ENCODE assay signal across 1 cellular context in genomic region chr3:49723631-49724551, GRCh38.
A peak's percentile ranks its signal among the peaks of the same experiment; 100 is the strongest.
TF ChIP-seq lines count a peak whose summit lies in the region.

GMPPB (minus strand) TSS chr3:49723951; CDS start chr3:49723726, 225 bp downstream.

TF ChIP-seq in HepG2, 621 proteins besides CTCF, POLR2A, EP300 and RAD21 (continued from another document and continues in another):
- TF ChIP-seq, protein P1, sequence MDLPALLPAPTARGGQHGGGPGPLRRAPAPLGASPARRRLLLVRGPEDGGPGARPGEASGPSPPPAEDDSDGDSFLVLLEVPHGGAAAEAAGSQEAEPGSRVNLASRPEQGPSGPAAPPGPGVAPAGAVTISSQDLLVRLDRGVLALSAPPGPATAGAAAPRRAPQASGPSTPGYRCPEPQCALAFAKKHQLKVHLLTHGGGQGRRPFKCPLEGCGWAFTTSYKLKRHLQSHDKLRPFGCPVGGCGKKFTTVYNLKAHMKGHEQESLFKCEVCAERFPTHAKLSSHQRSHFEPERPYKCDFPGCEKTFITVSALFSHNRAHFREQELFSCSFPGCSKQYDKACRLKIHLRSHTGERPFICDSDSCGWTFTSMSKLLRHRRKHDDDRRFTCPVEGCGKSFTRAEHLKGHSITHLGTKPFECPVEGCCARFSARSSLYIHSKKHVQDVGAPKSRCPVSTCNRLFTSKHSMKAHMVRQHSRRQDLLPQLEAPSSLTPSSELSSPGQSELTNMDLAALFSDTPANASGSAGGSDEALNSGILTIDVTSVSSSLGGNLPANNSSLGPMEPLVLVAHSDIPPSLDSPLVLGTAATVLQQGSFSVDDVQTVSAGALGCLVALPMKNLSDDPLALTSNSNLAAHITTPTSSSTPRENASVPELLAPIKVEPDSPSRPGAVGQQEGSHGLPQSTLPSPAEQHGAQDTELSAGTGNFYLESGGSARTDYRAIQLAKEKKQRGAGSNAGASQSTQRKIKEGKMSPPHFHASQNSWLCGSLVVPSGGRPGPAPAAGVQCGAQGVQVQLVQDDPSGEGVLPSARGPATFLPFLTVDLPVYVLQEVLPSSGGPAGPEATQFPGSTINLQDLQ (CRISPR knock-in tag; IDR thresholded peaks at IDR 0.05), result 0 out of 2 replicates have a peak, but pooled peaks have one; percentile 0
- TF ChIP-seq, protein P2, sequence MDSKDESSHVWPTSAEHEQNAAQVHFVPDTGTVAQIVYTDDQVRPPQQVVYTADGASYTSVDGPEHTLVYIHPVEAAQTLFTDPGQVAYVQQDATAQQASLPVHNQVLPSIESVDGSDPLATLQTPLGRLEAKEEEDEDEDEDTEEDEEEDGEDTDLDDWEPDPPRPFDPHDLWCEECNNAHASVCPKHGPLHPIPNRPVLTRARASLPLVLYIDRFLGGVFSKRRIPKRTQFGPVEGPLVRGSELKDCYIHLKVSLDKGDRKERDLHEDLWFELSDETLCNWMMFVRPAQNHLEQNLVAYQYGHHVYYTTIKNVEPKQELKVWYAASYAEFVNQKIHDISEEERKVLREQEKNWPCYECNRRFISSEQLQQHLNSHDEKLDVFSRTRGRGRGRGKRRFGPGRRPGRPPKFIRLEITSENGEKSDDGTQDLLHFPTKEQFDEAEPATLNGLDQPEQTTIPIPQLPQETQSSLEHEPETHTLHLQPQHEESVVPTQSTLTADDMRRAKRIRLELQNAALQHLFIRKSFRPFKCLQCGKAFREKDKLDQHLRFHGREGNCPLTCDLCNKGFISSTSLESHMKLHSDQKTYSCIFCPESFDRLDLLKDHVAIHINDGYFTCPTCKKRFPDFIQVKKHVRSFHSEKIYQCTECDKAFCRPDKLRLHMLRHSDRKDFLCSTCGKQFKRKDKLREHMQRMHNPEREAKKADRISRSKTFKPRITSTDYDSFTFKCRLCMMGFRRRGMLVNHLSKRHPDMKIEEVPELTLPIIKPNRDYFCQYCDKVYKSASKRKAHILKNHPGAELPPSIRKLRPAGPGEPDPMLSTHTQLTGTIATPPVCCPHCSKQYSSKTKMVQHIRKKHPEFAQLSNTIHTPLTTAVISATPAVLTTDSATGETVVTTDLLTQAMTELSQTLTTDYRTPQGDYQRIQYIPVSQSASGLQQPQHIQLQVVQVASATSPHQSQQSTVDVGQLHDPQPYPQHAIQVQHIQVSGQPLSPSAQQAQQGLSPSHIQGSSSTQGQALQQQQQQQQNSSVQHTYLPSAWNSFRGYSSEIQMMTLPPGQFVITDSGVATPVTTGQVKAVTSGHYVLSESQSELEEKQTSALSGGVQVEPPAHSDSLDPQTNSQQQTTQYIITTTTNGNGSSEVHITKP (CRISPR knock-in tag; IDR thresholded peaks at IDR 0.05; ENCODE audit: low read depth), result no peak; the same call in 1 of the 2 replicates
- TF ChIP-seq ZNF383 (CRISPR knock-in tag; IDR thresholded peaks at IDR 0.05; ENCODE audit: borderline replicate concordance) (no peak; the same call in 1 of the 2 replicates), PAXIP1 (CRISPR knock-in tag; conservative IDR thresholded peaks at IDR 0.05) (peak; percentile 45), ZZZ3 (CRISPR knock-in tag; IDR thresholded peaks at IDR 0.05; ENCODE audit: borderline replicate concordance) (0 out of 2 replicates have a peak, but pooled peaks have one; percentile 50), AKAP8 (CRISPR knock-in tag; IDR thresholded peaks at IDR 0.05) (peak; percentile 80), TCF7 (IDR thresholded peaks at IDR 0.05; ENCODE audit: low read depth) (no peak), ZFP37 (CRISPR knock-in tag; IDR thresholded peaks at IDR 0.05; ENCODE audit: borderline replicate concordance) (no peak; the same call in 1 of the 2 replicates), GATAD2A (CRISPR knock-in tag; IDR thresholded peaks at IDR 0.05) (no peak), ZNF331 (CRISPR knock-in tag; IDR thresholded peaks at IDR 0.05) (0 out of 2 replicates have a peak, but pooled peaks have one; percentile 36), HMGXB4 (CRISPR knock-in tag; IDR thresholded peaks at IDR 0.05; ENCODE audit: borderline replicate concordance in 1 of 2, low read depth in 1 of 2) (peak; percentile 63 to 75), NFIC (IDR thresholded peaks at IDR 0.05; ENCODE audit: low read length) (no peak), KDM4B (CRISPR knock-in tag; IDR thresholded peaks at IDR 0.05) (no peak), ZFP82 (CRISPR knock-in tag; IDR thresholded peaks at IDR 0.05; ENCODE audit: borderline replicate concordance) (no peak), FOXA1 (IDR thresholded peaks at IDR 0.05) (no peak), FOXA1 (CRISPR knock-in tag; IDR thresholded peaks at IDR 0.05) (no peak), ZNF562 (CRISPR knock-in tag; IDR thresholded peaks at IDR 0.05; ENCODE audit: borderline replicate concordance) (no peak), AFF4 (CRISPR knock-in tag; IDR thresholded peaks at IDR 0.05) (no peak), FOXP1 (IDR thresholded peaks at IDR 0.05) (no peak), FOXP1 (CRISPR knock-in tag; IDR thresholded peaks at IDR 0.05) (no peak), MTA1 (CRISPR knock-in tag; IDR thresholded peaks at IDR 0.05; ENCODE audit: borderline replicate concordance) (no peak)
- TF ChIP-seq, protein P3, sequence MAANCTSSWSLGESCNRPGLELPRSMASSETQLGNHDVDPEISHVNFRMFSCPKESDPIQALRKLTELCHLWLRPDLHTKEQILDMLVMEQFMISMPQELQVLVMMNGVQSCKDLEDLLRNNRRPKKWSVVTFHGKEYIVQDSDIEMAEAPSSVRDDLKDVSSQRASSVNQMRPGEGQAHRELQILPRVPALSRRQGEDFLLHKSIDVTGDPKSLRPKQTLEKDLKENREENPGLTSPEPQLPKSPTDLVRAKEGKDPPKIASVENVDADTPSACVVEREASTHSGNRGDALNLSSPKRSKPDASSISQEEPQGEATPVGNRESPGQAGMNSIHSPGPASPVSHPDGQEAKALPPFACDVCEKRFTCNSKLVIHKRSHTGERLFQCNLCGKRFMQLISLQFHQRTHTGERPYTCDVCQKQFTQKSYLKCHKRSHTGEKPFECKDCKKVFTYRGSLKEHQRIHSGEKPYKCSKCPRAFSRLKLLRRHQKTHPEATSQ (CRISPR knock-in tag; IDR thresholded peaks at IDR 0.05; ENCODE audit: borderline replicate concordance), result no peak
- TF ChIP-seq, protein P4, sequence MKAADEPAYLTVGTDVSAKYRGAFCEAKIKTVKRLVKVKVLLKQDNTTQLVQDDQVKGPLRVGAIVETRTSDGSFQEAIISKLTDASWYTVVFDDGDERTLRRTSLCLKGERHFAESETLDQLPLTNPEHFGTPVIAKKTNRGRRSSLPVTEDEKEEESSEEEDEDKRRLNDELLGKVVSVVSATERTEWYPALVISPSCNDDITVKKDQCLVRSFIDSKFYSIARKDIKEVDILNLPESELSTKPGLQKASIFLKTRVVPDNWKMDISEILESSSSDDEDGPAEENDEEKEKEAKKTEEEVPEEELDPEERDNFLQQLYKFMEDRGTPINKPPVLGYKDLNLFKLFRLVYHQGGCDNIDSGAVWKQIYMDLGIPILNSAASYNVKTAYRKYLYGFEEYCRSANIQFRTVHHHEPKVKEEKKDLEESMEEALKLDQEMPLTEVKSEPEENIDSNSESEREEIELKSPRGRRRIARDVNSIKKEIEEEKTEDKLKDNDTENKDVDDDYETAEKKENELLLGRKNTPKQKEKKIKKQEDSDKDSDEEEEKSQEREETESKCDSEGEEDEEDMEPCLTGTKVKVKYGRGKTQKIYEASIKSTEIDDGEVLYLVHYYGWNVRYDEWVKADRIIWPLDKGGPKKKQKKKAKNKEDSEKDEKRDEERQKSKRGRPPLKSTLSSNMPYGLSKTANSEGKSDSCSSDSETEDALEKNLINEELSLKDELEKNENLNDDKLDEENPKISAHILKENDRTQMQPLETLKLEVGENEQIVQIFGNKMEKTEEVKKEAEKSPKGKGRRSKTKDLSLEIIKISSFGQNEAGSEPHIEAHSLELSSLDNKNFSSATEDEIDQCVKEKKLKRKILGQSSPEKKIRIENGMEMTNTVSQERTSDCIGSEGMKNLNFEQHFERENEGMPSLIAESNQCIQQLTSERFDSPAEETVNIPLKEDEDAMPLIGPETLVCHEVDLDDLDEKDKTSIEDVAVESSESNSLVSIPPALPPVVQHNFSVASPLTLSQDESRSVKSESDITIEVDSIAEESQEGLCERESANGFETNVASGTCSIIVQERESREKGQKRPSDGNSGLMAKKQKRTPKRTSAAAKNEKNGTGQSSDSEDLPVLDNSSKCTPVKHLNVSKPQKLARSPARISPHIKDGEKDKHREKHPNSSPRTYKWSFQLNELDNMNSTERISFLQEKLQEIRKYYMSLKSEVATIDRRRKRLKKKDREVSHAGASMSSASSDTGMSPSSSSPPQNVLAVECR (CRISPR knock-in tag; IDR thresholded peaks at IDR 0.05; ENCODE audit: borderline replicate concordance), result peak; percentile 98; the same call in 1 of the 2 replicates
- TF ChIP-seq, protein P5, sequence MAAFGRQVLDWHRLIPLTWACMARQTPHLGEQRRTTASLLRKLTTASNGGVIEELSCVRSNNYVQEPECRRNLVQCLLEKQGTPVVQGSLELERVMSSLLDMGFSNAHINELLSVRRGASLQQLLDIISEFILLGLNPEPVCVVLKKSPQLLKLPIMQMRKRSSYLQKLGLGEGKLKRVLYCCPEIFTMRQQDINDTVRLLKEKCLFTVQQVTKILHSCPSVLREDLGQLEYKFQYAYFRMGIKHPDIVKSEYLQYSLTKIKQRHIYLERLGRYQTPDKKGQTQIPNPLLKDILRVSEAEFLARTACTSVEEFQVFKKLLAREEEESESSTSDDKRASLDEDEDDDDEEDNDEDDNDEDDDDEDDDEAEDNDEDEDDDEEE (CRISPR knock-in tag; IDR thresholded peaks at IDR 0.05), result no peak
- TF ChIP-seq, protein P6, sequence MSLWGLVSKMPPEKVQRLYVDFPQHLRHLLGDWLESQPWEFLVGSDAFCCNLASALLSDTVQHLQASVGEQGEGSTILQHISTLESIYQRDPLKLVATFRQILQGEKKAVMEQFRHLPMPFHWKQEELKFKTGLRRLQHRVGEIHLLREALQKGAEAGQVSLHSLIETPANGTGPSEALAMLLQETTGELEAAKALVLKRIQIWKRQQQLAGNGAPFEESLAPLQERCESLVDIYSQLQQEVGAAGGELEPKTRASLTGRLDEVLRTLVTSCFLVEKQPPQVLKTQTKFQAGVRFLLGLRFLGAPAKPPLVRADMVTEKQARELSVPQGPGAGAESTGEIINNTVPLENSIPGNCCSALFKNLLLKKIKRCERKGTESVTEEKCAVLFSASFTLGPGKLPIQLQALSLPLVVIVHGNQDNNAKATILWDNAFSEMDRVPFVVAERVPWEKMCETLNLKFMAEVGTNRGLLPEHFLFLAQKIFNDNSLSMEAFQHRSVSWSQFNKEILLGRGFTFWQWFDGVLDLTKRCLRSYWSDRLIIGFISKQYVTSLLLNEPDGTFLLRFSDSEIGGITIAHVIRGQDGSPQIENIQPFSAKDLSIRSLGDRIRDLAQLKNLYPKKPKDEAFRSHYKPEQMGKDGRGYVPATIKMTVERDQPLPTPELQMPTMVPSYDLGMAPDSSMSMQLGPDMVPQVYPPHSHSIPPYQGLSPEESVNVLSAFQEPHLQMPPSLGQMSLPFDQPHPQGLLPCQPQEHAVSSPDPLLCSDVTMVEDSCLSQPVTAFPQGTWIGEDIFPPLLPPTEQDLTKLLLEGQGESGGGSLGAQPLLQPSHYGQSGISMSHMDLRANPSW (CRISPR knock-in tag; IDR thresholded peaks at IDR 0.05; ENCODE audit: borderline replicate concordance), result peak; percentile 47; the same call in 1 of the 2 replicates
